In the genomic region with DNA sequence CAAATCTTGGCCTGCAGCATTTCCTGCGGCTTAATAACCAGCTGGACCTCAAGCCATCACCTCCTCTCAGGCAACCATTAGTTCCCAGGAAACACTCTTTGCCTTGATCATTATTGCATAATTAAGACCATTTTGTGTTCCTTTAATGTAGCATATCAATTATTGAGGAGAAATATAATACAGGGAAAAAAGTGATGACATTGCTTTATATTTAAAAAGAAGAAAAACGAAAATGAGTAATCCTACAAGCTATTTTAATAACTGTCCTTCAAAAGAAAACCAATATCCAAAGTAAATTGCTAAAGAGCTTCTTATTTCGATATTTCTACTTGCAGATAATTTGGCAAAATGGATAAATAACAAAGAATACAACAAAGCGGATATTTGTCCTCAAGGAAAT, we compare ENCODE assay signal across 34 cellular contexts. TPM values are rescaled to one million over a fixed set of nuclear protein-coding genes. Genes with fewer than 3 reads are reported as not detected.
"Had no signal": no experiment of that assay in that cellular context is flagged by ENCODE, and none has a peak within 500 bp of the region (broad histone marks: within the 10 kb centered on the region; RNA-seq: fewer than 3 reads in every experiment).

No MANE protein-coding gene starts in this region.

- ATAC-seq: activated CD8-positive, alpha-beta T cell treated with anti-CD3 and anti-CD28 coated beads for 36 hours; activated naive CD8-positive, alpha-beta T cell treated with anti-CD3 and anti-CD28 coated beads, Interleukin-2, amount 50 U/mL, for 24 hours; activated T-cell treated with anti-CD3 and anti-CD28 coated beads, Interleukin-2, amount 50 U/mL, for 4 hours; activated T-cell treated with anti-CD3 and anti-CD28 coated beads, Interleukin-2, amount 50 U/mL, for 72 hours; activated T-helper 17 cell treated with anti-CD3 and anti-CD28 coated beads, Interleukin-2, amount 50 U/mL, for 72 hours had no signal

- DNase-seq: activated B cell treated with CpG ODN at 0.5 μM for 24 hours; activated CD4-positive, alpha-beta memory T cell treated with anti-CD3 and anti-CD28 coated beads for 36 hours; activated CD4-positive, alpha-beta T cell treated with anti-CD3 and anti-CD28 coated beads for 4 hours; activated CD4-positive, alpha-beta T cell treated with anti-CD3 and anti-CD28 coated beads, Interleukin-2, amount 10 ng/mL, durations not matched to agents 24 days and 14 days; activated CD4-positive, alpha-beta T cell treated with anti-CD3 and anti-CD28 coated beads, Interleukin-2, amount 50 U/mL, for 1 hour; activated CD4-positive, alpha-beta T cell treated with anti-CD3 and anti-CD28 coated beads, Interleukin-2, amount 50 U/mL, for 4 hours; activated CD4-positive, CD25-positive, alpha-beta regulatory T cell treated with anti-CD3 and anti-CD28 coated beads, Interleukin-2, amount 50 U/mL, for 72 hours; activated CD8-positive, alpha-beta memory T cell treated with anti-CD3 and anti-CD28 coated beads, Interleukin-2, amount 50 U/mL, for 4 hours; activated CD8-positive, alpha-beta T cell treated with anti-CD3 and anti-CD28 coated beads for 36 hours; activated effector memory CD4-positive, alpha-beta T cell treated with anti-CD3 and anti-CD28 coated beads, Interleukin-2, amount 50 U/mL, for 16 hours; activated naive CD4-positive, alpha-beta T cell treated with anti-CD3 and anti-CD28 coated beads, Interleukin-2, amount 10 ng/mL, durations not matched to agents 7 days and 5 days; activated naive CD4-positive, alpha-beta T cell treated with Interleukin-2 at 50 U/mL for 16 hours; activated naive CD8-positive, alpha-beta T cell treated with anti-CD3 and anti-CD28 coated beads, Interleukin-2, amount 10 ng/mL, durations not matched to agents 7 days and 5 days; activated naive CD8-positive, alpha-beta T cell treated with anti-CD3 and anti-CD28 coated beads, Interleukin-2, amount 50 U/mL, for 24 hours; activated T-cell treated with anti-CD3 and anti-CD28 coated beads for 4 hours; activated T-cell treated with anti-CD3 and anti-CD28 coated beads, Interleukin-2, amount 50 U/mL, for 1 hour; activated T-cell treated with anti-CD3 and anti-CD28 coated beads, Interleukin-2, amount 50 U/mL, for 4 hours; activated T-cell treated with anti-CD3 and anti-CD28 coated beads, Interleukin-2, amount 50 U/mL, for 72 hours; amygdala; anterior cingulate cortex; caudate nucleus; cerebellar nuclear complex; T-helper 2 cell; T-helper 9 cell had no signal

- H3K27me3 ChIP-seq: ascending aorta, cardiac muscle cell had no signal

- H3K36me3 ChIP-seq: ascending aorta, cardiac muscle cell had no signal

- H3K9me3 ChIP-seq: ascending aorta had no signal

- H3K4me3 ChIP-seq: ascending aorta, cardiac muscle cell had no signal

- FAIRE-seq: bronchial epithelial cell, TTC549 had no signal

- H3K4me1 ChIP-seq: ascending aorta had no signal

- H3K27ac ChIP-seq: ascending aorta, cardiac muscle cell, VCaP had no signal

RNA-seq across cellular contexts. Expression of gene DAOA, which starts 15.1 kb away (rescaled TPM):
- total RNA-seq: activated B cell treated with CpG ODN at 0.5 μM for 24 hours; activated CD4-positive, alpha-beta memory T cell treated with anti-CD3 and anti-CD28 coated beads for 36 hours; activated CD4-positive, alpha-beta T cell treated with anti-CD3 and anti-CD28 coated beads, Interleukin-2, amount 10 ng/mL, durations not matched to agents 24 days and 14 days; activated CD8-positive, alpha-beta memory T cell treated with anti-CD3 and anti-CD28 coated beads for 36 hours; activated CD8-positive, alpha-beta T cell treated with anti-CD3 and anti-CD28 coated beads for 36 hours; activated naive CD8-positive, alpha-beta T cell treated with anti-CD3 and anti-CD28 coated beads, Interleukin-2, amount 10 ng/mL, durations not matched to agents 7 days and 5 days; activated T-cell treated with anti-CD3 and anti-CD28 coated beads, Interleukin-2, amount 50 U/mL, for 4 hours; activated T-cell treated with anti-CD3 and anti-CD28 coated beads, Interleukin-2, amount 50 U/mL, for 72 hours; activated T-helper 1 cell treated with anti-CD3 and anti-CD28 coated beads, Interleukin-12 subunit alpha, Interleukin-12 subunit beta, Interleukin-2, Interleukin-4 antibody, amounts not matched to agents 30 ng/mL and 10 ng/mL and 1 ng/mL, durations not matched to agents 14 hours and 24 hours and 36 hours; activated T-helper 17 cell treated with anti-CD3 and anti-CD28 coated beads, Interleukin-2, amount 50 U/mL, for 72 hours; ascending aorta; bronchial epithelial cell; cardiac muscle cell; chondrocyte had no signal
- polyA plus RNA-seq: adipose tissue, cardiac muscle cell had no signal
